ENCODE assay signal across 8 cellular contexts in the genomic region with DNA sequence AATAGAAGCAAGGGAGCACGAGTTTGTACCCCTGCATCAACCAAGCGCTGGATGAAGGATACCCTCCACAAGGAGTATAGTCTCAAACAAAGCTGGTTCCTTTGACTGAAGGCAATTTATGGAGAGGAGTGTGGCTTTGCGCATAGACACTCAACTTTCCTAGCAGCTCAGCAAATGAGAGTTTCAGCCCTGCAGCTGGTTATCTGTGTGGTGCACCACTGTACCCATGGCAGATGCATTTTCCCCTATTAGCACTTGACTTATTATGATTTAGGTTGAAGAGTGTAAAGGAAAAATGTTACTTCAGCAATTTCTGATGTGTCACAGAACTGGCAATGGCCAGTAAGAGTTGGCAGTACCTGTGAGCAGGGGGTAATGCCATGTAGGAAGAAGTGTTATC.
"Had no signal": no experiment of that assay in that cellular context is flagged by ENCODE, and none has a peak within 500 bp of the region (broad histone marks: within the 10 kb centered on the region; RNA-seq: fewer than 3 reads in every experiment).

No MANE protein-coding gene starts in this region.

- H3K27ac Mint-ChIP-seq: GM23338, H9, IgD-negative memory B cell had no signal

- FAIRE-seq: H1, H54, HTR-8/SVneo had no signal

- H3K9me3 Mint-ChIP-seq: GM23338, H9, IgD-negative memory B cell had no signal

- H3K4me3 Mint-ChIP-seq: GM23338, H9, IgD-negative memory B cell had no signal

- H3K4me2 ChIP-seq: GM23338 had no signal

- DNase-seq: H9, HCEC 1CT, KBM-7 had no signal

- H2AFZ ChIP-seq: GM23338 had no signal

- ATAC-seq: GM23338 had no signal

- H3K27me3 Mint-ChIP-seq: IgD-negative memory B cell had no signal

- H3K4me3 ChIP-seq: GM23338 had no signal
